Comparison of ENCODE assay signal across 17 cellular contexts in the genomic region with DNA sequence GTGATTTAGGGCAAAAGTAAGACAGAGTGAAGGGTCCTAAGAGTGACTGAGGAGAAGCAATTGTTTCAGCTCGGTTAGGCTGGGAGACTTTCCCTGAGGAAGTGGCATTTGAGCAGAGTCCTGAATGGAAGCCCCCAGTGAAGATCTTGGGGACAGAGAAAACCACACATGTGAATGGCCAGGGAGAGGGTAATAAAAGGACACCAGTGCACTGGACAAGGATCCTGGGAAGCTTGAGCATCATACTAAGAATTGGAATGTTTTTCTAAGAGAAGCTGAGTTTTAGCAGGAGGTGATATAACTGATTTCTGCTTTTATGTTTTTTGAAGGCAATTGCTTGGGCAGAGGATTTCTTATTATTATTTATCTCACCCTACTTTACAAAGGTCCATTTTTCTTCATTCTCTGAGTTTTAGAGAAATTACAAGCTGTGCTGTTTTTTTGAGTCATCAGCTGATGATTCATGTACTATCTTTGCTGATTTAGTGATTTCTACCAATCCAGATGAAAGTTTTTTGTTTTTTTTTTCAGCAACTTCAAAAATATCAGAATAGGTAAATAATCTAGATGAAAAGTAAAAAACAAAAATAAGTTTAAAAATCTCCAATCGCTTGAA. TPM values are rescaled to one million over a fixed set of nuclear protein-coding genes. Genes with fewer than 3 reads are reported as not detected.
DNase-seq lines count a peak whose midpoint lies in the region; ATAC-seq and TF ChIP-seq lines count a peak whose summit lies in the region.
"Had no signal": no experiment of that assay in that cellular context is flagged by ENCODE, and none has a peak within 500 bp of the region (broad histone marks: within the 10 kb centered on the region; RNA-seq: fewer than 3 reads in every experiment).

No MANE protein-coding gene starts in this region.

- no peaks in the 10 kb centered on the region for H4K20me1 ChIP-seq in OCI-LY7 (ENCODE audit: insufficient read depth, low read length)

- H3K4me3 Mint-ChIP-seq in natural killer cell = no peak overlapping the region
- no peak overlapping the region for H3K4me3 Mint-ChIP-seq in natural killer cell treated with Interleukin-12 subunit alpha and Interleukin-12 subunit beta and Interleukin-15 and Interleukin-18, amount 100 ng/mL, for 72 hours
- H3K4me3 Mint-ChIP-seq: type B pancreatic cell had no signal

- no peaks in the 10 kb centered on the region for H3K27me3 Mint-ChIP-seq in natural killer cell (ENCODE audit: low read depth in 2 of 2)
- no peaks in the 10 kb centered on the region for H3K27me3 Mint-ChIP-seq in natural killer cell treated with Interleukin-12 subunit alpha and Interleukin-12 subunit beta and Interleukin-15 and Interleukin-18, amount 100 ng/mL, for 72 hours
- H3K27me3 Mint-ChIP-seq: type B pancreatic cell had no signal

- no peak for ATAC-seq in natural killer cell
- ATAC-seq in natural killer cell treated with Interleukin-12 subunit alpha and Interleukin-12 subunit beta and Interleukin-15 and Interleukin-18, amount 100 ng/mL, for 72 hours = no peak
- ATAC-seq in aorta (ENCODE audit: low FRiP score) = no peak
- ATAC-seq: HCT116 had no signal

- H3K9me2 ChIP-seq in OCI-LY7 (ENCODE audit: insufficient read depth, low read length) = no peaks in the 10 kb centered on the region

- H3K27ac Mint-ChIP-seq in natural killer cell = peak overlapping the region; percentile 3 to 58
- H3K27ac Mint-ChIP-seq in natural killer cell treated with Interleukin-12 subunit alpha and Interleukin-12 subunit beta and Interleukin-15 and Interleukin-18, amount 100 ng/mL, for 72 hours = peak overlapping the region in 1 of 2 donors; percentile 0
- H3K27ac Mint-ChIP-seq: type B pancreatic cell had no signal

- no peak for TF ChIP-seq POLR2A in adrenal gland (IDR thresholded peaks at IDR 0.05)

- H3K4me1 Mint-ChIP-seq in natural killer cell = peaks cover 44 to 45% of the 10 kb centered on the region in 2 donors
- peaks cover 35 to 40% of the 10 kb centered on the region in 2 donors for H3K4me1 Mint-ChIP-seq in natural killer cell treated with Interleukin-12 subunit alpha and Interleukin-12 subunit beta and Interleukin-15 and Interleukin-18, amount 100 ng/mL, for 72 hours (ENCODE audit: low read depth in 2 of 2)

- H3K9me3 Mint-ChIP-seq in natural killer cell = no peaks in the 10 kb centered on the region
- H3K9me3 Mint-ChIP-seq in natural killer cell treated with Interleukin-12 subunit alpha and Interleukin-12 subunit beta and Interleukin-15 and Interleukin-18, amount 100 ng/mL, for 72 hours = no peaks in the 10 kb centered on the region
- H3K9me3 Mint-ChIP-seq: type B pancreatic cell had no signal

- DNase-seq in natural killer cell (no peak), adrenal gland (no peak), fibroblast of peridontal ligament (ENCODE audit: extremely low read depth) (peak; percentile 50), aorta (no peak), NCI-H2171 (lab: John Stamatoyannopoulos, UW) (no peak), OCI-LY7 (ENCODE audit: low spot score) (no peak)
- no peak for DNase-seq in natural killer cell treated with Interleukin-12 subunit alpha and Interleukin-12 subunit beta and Interleukin-15 and Interleukin-18, amount 100 ng/mL, for 72 hours (ENCODE audit: low spot score)
- DNase-seq: activated CD4-positive, alpha-beta T cell treated with anti-CD3 and anti-CD28 coated beads, Interleukin-2, amount 50 U/mL, for 48 hours; activated effector memory CD4-positive, alpha-beta T cell treated with anti-CD3 and anti-CD28 coated beads, Interleukin-2, amount 50 U/mL, for 16 hours; DMS 273 treated with DMSO at 0.1 percent for 48 hours; islet precursor cell; NCI-H1092 treated with DMSO at 0.1 percent for 48 hours; stimulated activated CD4-positive, alpha-beta T cell treated with anti-CD3 and anti-CD28 coated beads, Interleukin-4, amount 100 ng/mL, for 4 hours had no signal

- H3K4me1 ChIP-seq in adrenal gland (replicated peaks in 1 of 2) = peaks cover 17 to 27% of the 10 kb centered on the region in 2 donors
- no peaks in the 10 kb centered on the region for H3K4me1 ChIP-seq in aorta (ENCODE audit: control insufficient read depth in 1 of 2, insufficient read depth in 2 of 2, low read length in 2 of 2)
- H3K4me1 ChIP-seq in OCI-LY7 (ENCODE audit: insufficient read depth, low read length, poor library complexity, severe bottlenecking) = no peaks in the 10 kb centered on the region

- CTCF ChIA-PET in OCI-LY7 (lab: Charles Lee; ENCODE audit: unreplicated experiment) = no interaction called here

- H3K36me3 Mint-ChIP-seq in natural killer cell = no peaks in the 10 kb centered on the region
- no peaks in the 10 kb centered on the region for H3K36me3 Mint-ChIP-seq in natural killer cell treated with Interleukin-12 subunit alpha and Interleukin-12 subunit beta and Interleukin-15 and Interleukin-18, amount 100 ng/mL, for 72 hours
- H3K36me3 Mint-ChIP-seq: type B pancreatic cell had no signal

- intact Hi-C loops in natural killer cell (cut with micrococcal nuclease) = no loop called here
- intact Hi-C loops in adrenal gland (cut with DNase I) = no loop called here
- intact Hi-C loops in aorta (cut with DNase I) = no loop called here
- intact Hi-C loops in OCI-LY7 (cut with micrococcal nuclease; ENCODE audit: unreplicated experiment) = no loop called here

- WGBS in adrenal gland, 4 donors = 47 to 61% (median 59%) methylated on average over 2 of the region's 2 CpGs
- 84 to 87% methylated on average over 2 of the region's 2 CpGs for WGBS in aorta, 2 donors

- peak overlapping the region in 4 of 5 donors; percentile 38 to 70 (median 54) for H3K27ac ChIP-seq in adrenal gland
- H3K27ac ChIP-seq in temporal lobe (ENCODE audit: low read depth, low read length) = peak overlapping the region; percentile 4
- H3K27ac ChIP-seq in aorta (ENCODE audit: low read depth in 1 of 2, low read length in 2 of 2) = no peak overlapping the region
- H3K27ac ChIP-seq in OCI-LY7 (ENCODE audit: low read depth, low read length, poor library complexity, severe bottlenecking) = no peak overlapping the region
- H3K27ac ChIP-seq: neutrophil had no signal

- no TSS peak for BruUV-seq in OCI-LY7 (replicated peaks; lab: Mats Ljungman, UMichigan)

- no peaks in the 10 kb centered on the region for H3K27me3 ChIP-seq in adrenal gland
- no peaks in the 10 kb centered on the region for H3K27me3 ChIP-seq in aorta (ENCODE audit: control insufficient read depth in 1 of 2, insufficient read depth in 2 of 2, low read length in 1 of 2)
- H3K27me3 ChIP-seq: neutrophil had no signal

- H3K79me2 ChIP-seq in OCI-LY7 (ENCODE audit: insufficient read depth, low read depth, low read length) = no peaks in the 10 kb centered on the region

- no peak for TF ChIP-seq CTCF in natural killer cell (IDR thresholded peaks at IDR 0.05)
- no peak for TF ChIP-seq CTCF in adrenal gland (IDR thresholded peaks at IDR 0.05)
- TF ChIP-seq CTCF in OCI-LY7 (conservative IDR thresholded peaks at IDR 0.05; ENCODE audit: low read length) = no peak

- no peak overlapping the region for H2AFZ ChIP-seq in OCI-LY7 (ENCODE audit: low read length)

- POLR2A ChIA-PET in OCI-LY7 (lab: Charles Lee) = interaction anchor here (0.6 to 0.8 kb wide), 2 partner anchors 8 to 180 kb away, joined by 5 to 6 read pairs; no protein-coding TSS in a partner anchor

- H3K4me2 ChIP-seq in OCI-LY7 (ENCODE audit: low read length) = no peak overlapping the region

- H3K9me3 ChIP-seq in adrenal gland (replicated peaks in 1 of 3) = no peaks in the 10 kb centered on the region
- H3K9me3 ChIP-seq in aorta (ENCODE audit: control insufficient read depth, low read length) = no peaks in the 10 kb centered on the region
- H3K9me3 ChIP-seq in OCI-LY7 (ENCODE audit: low read length) = no peaks in the 10 kb centered on the region
- H3K9me3 ChIP-seq: neutrophil had no signal

- H3K4me3 ChIP-seq in adrenal gland (no peak overlapping the region), aorta (ENCODE audit: low read length in 2 of 2) (no peak overlapping the region), OCI-LY7 (ENCODE audit: low read depth, low read length, poor library complexity, severe bottlenecking) (no peak overlapping the region)

- H3K36me3 ChIP-seq in adrenal gland (replicated peaks in 1 of 2) = no peaks in the 10 kb centered on the region
- H3K36me3 ChIP-seq in aorta (ENCODE audit: control insufficient read depth in 1 of 2, insufficient read depth in 2 of 2, low read length in 1 of 2) = peaks cover 0 to 4% of the 10 kb centered on the region in 2 donors
- H3K36me3 ChIP-seq in OCI-LY7 (ENCODE audit: insufficient read depth, low read length) = no peaks in the 10 kb centered on the region
- H3K36me3 ChIP-seq: neutrophil had no signal

RNA-seq across cellular contexts. Expression of a gene that starts 43.5 kb away (rescaled TPM):
- total RNA-seq in natural killer cell (10 to 100 TPM; 36.7 to 50.5 (median 48.0) TPM), adrenal gland (100 to 1,000 TPM in 6 of 8 donors, 10 to 100 TPM in 2; 39.0 to 253 (median 161) TPM), temporal lobe (33.4 TPM), aorta (10 to 100 TPM; 20.4 to 21.5 TPM), OCI-LY7 (2022) (19.5 and 23.1 TPM in 2 replicates)
- total RNA-seq in natural killer cell treated with Interleukin-12 subunit alpha and Interleukin-12 subunit beta and Interleukin-15 and Interleukin-18, amount 100 ng/mL, for 72 hours = 10 to 100 TPM; 44.9 to 48.1 TPM
- polyA plus RNA-seq in adrenal gland (10 to 100 TPM; 23.2 to 50.7 (median 29.0) TPM), aorta (10 to 100 TPM; 10.1 to 13.3 TPM)
- 8.3 and 11.5 TPM in 2 replicates for total RNA-seq in OCI-LY7 (2014; rRNA removed; shearing (Covaris generic))

Comparison
In these comparisons a context has a peak if more than half of its experiments do, and no peak if none do; other contexts are left out.
1. H3K27ac ChIP-seq: peak in adrenal gland (4 of 5) and temporal lobe (single experiment); none in aorta (0 of 2) and OCI-LY7 (single experiment).